In genomic region chr6:139133733-139134360, GRCh38 we compare ENCODE assay signal across 11 cellular contexts. TPM values are rescaled to one million over a fixed set of nuclear protein-coding genes. Genes with fewer than 3 reads are reported as not detected.
DNase-seq lines count a peak whose midpoint lies in the region; ATAC-seq and TF ChIP-seq lines count a peak whose summit lies in the region.
"Had no signal": no experiment of that assay in that cellular context is flagged by ENCODE, and none has a peak within 500 bp of the region (broad histone marks: within the 10 kb centered on the region; RNA-seq: fewer than 3 reads in every experiment).

No MANE protein-coding gene starts in this region.

- H3K4me2 ChIP-seq in mesenchymal stem cell (ENCODE audit: low read length, poor library complexity, severe bottlenecking) = no peak overlapping the region

- no peak overlapping the region for H3K4ac ChIP-seq in mesenchymal stem cell (ENCODE audit: low read depth in 1 of 2, low read length in 2 of 2)

- POLR2A ChIA-PET in activated CD8-positive, alpha-beta T cell treated with anti-CD3 and anti-CD28 coated beads, Interleukin-2, amount 10 ng/mL, durations not matched to agents 7 days and 5 days (lab: Charles Lee) = interaction anchor here (0.6 to 2.0 kb wide), 8 partner anchors 8 to 242 kb away, joined by 3 to 23 read pairs (median 4); partner anchors contain the start of gene CITED2

- H2BK15ac ChIP-seq in mesenchymal stem cell (ENCODE audit: low read depth, poor library complexity, severe bottlenecking) = no peak overlapping the region

- no peak overlapping the region for H3K27ac ChIP-seq in mesenchymal stem cell (ENCODE audit: low read length, poor library complexity, severe bottlenecking)
- H3K27ac ChIP-seq in thymus (ENCODE audit: low read depth) = peak overlapping the region; percentile 62
- H3K27ac ChIP-seq in endodermal cell (ENCODE audit: low read depth, low read length) = no peak overlapping the region
- H3K27ac ChIP-seq: C4-2B had no signal

- peak overlapping the region in 1 of 2 experiments; percentile 3 for H2BK12ac ChIP-seq in mesenchymal stem cell (ENCODE audit: low read length in 2 of 2)

- H2AFZ ChIP-seq in mesenchymal stem cell (ENCODE audit: low read depth, low read length) = no peak overlapping the region

- H3K36me3 ChIP-seq in mesenchymal stem cell (ENCODE audit: control insufficient read depth in 1 of 2, insufficient read depth in 2 of 2, low read depth in 1 of 2, low read length in 2 of 2) (no peaks in the 10 kb centered on the region), thymus (ENCODE audit: control insufficient read depth, insufficient read depth) (no peaks in the 10 kb centered on the region), endodermal cell (ENCODE audit: control insufficient read depth, insufficient read depth, low read length) (no peaks in the 10 kb centered on the region)
- H3K36me3 ChIP-seq: left lung had no signal

- H3K18ac ChIP-seq in mesenchymal stem cell (ENCODE audit: low read depth in 1 of 2, low read length in 2 of 2) = no peak overlapping the region

- H2AK5ac ChIP-seq in mesenchymal stem cell (ENCODE audit: low read length, severe bottlenecking) = no peak overlapping the region

- H3K9ac ChIP-seq in mesenchymal stem cell (ENCODE audit: low read length) (peak overlapping the region; percentile 68), endodermal cell (ENCODE audit: extremely low read depth, low read length, poor library complexity, severe bottlenecking) (no peak overlapping the region)

- no peak overlapping the region for H3K14ac ChIP-seq in mesenchymal stem cell (ENCODE audit: low read length in 2 of 2)

- no peak overlapping the region for H4K91ac ChIP-seq in mesenchymal stem cell (ENCODE audit: low read length)

- peaks cover 12% of the 10 kb centered on the region for H3K79me1 ChIP-seq in mesenchymal stem cell (replicated peaks; ENCODE audit: low read length, poor library complexity, severe bottlenecking)

- H3K27me3 Mint-ChIP-seq in activated T-cell treated with anti-CD3 and anti-CD28 coated beads, Interleukin-2, amount 50 U/mL, for 4 hours (ENCODE audit: low read depth) = no peaks in the 10 kb centered on the region
- H3K27me3 Mint-ChIP-seq in activated CD8-positive, alpha-beta T cell treated with anti-CD3 and anti-CD28 coated beads, Interleukin-2, amount 10 ng/mL, durations not matched to agents 7 days and 5 days (ENCODE audit: low read depth) = no peaks in the 10 kb centered on the region
- peaks cover 17% of the 10 kb centered on the region for H3K27me3 Mint-ChIP-seq in endodermal cell (ENCODE audit: insufficient read depth)

- H3K4me3 ChIP-seq in mesenchymal stem cell (ENCODE audit: insufficient read depth in 1 of 2, low read depth in 1 of 2, low read length in 2 of 2) (peak overlapping the region in 1 of 2 experiments; percentile 60), thymus (ENCODE audit: low read length) (no peak overlapping the region), endodermal cell (ENCODE audit: low read length) (no peak overlapping the region)

- CTCF ChIA-PET in activated CD8-positive, alpha-beta T cell treated with anti-CD3 and anti-CD28 coated beads, Interleukin-2, amount 10 ng/mL, durations not matched to agents 7 days and 5 days (lab: Charles Lee) = interaction anchor here (0.7 to 3.4 kb wide), 8 partner anchors 9 to 236 kb away, joined by 3 to 26 read pairs (median 4); no protein-coding TSS in a partner anchor

- H3K4me1 ChIP-seq in mesenchymal stem cell (ENCODE audit: control insufficient read depth, insufficient read depth, low read depth, low read length) (peaks cover 1% of the 10 kb centered on the region), thymus (ENCODE audit: control insufficient read depth, insufficient read depth, low read length) (peaks cover 11% of the 10 kb centered on the region), endodermal cell (ENCODE audit: control insufficient read depth, insufficient read depth, low read length) (no peaks in the 10 kb centered on the region)

- H3K4me3 Mint-ChIP-seq in activated T-cell treated with anti-CD3 and anti-CD28 coated beads, Interleukin-2, amount 50 U/mL, for 4 hours = peak overlapping the region; percentile 63
- H3K4me3 Mint-ChIP-seq in activated CD8-positive, alpha-beta T cell treated with anti-CD3 and anti-CD28 coated beads, Interleukin-2, amount 10 ng/mL, durations not matched to agents 7 days and 5 days = no peak overlapping the region
- no peak overlapping the region for H3K4me3 Mint-ChIP-seq in endodermal cell

- H3K4me1 Mint-ChIP-seq in activated T-cell treated with anti-CD3 and anti-CD28 coated beads, Interleukin-2, amount 50 U/mL, for 4 hours (ENCODE audit: low read depth) = peaks cover 61% of the 10 kb centered on the region
- peaks cover 63% of the 10 kb centered on the region for H3K4me1 Mint-ChIP-seq in activated CD8-positive, alpha-beta T cell treated with anti-CD3 and anti-CD28 coated beads, Interleukin-2, amount 10 ng/mL, durations not matched to agents 7 days and 5 days (ENCODE audit: low read depth)
- peaks cover 5% of the 10 kb centered on the region for H3K4me1 Mint-ChIP-seq in endodermal cell

- H3K27me3 ChIP-seq in mesenchymal stem cell (ENCODE audit: control insufficient read depth in 1 of 2, insufficient read depth in 1 of 2, low read length in 2 of 2) = no peaks in the 10 kb centered on the region
- no peaks in the 10 kb centered on the region for H3K27me3 ChIP-seq in thymus (ENCODE audit: control insufficient read depth, insufficient read depth)
- no peaks in the 10 kb centered on the region for H3K27me3 ChIP-seq in endodermal cell (ENCODE audit: control insufficient read depth, insufficient read depth, low read length, poor library complexity, severe bottlenecking)
- H3K27me3 ChIP-seq: left lung had no signal

- no peak for ATAC-seq in activated T-cell treated with anti-CD3 and anti-CD28 coated beads, Interleukin-2, amount 50 U/mL, for 4 hours
- ATAC-seq in activated CD8-positive, alpha-beta T cell treated with anti-CD3 and anti-CD28 coated beads, Interleukin-2, amount 10 ng/mL, durations not matched to agents 7 days and 5 days = no peak
- ATAC-seq in GM21717 (IDR thresholded peaks at IDR 0.05; ENCODE audit: unreplicated experiment) = no peak

- no CpG with 5 or more reads among the region's 2 CpGs for WGBS in mesenchymal stem cell
- 47% methylated on average over 2 of the region's 2 CpGs for WGBS in thymus
- WGBS in endodermal cell (ENCODE audit: insufficient coverage in 1 of 2, insufficient read length in 1 of 2), 2 experiments = 94% methylated on average over 2 of the region's 2 CpGs; no CpG with 5 or more reads in 1 of the 2 experiments

- peak overlapping the region; percentile 69 for H3K27ac Mint-ChIP-seq in activated CD8-positive, alpha-beta T cell treated with anti-CD3 and anti-CD28 coated beads, Interleukin-2, amount 10 ng/mL, durations not matched to agents 7 days and 5 days
- no peak overlapping the region for H3K27ac Mint-ChIP-seq in endodermal cell

- peaks cover 18% of the 10 kb centered on the region for H3K36me3 Mint-ChIP-seq in activated T-cell treated with anti-CD3 and anti-CD28 coated beads, Interleukin-2, amount 50 U/mL, for 4 hours (ENCODE audit: insufficient read depth)
- peaks cover 28% of the 10 kb centered on the region for H3K36me3 Mint-ChIP-seq in activated CD8-positive, alpha-beta T cell treated with anti-CD3 and anti-CD28 coated beads, Interleukin-2, amount 10 ng/mL, durations not matched to agents 7 days and 5 days (ENCODE audit: low read depth)
- no peaks in the 10 kb centered on the region for H3K36me3 Mint-ChIP-seq in endodermal cell (ENCODE audit: low read depth)

- H3K9me3 Mint-ChIP-seq in activated T-cell treated with anti-CD3 and anti-CD28 coated beads, Interleukin-2, amount 50 U/mL, for 4 hours = no peaks in the 10 kb centered on the region
- no peaks in the 10 kb centered on the region for H3K9me3 Mint-ChIP-seq in activated CD8-positive, alpha-beta T cell treated with anti-CD3 and anti-CD28 coated beads, Interleukin-2, amount 10 ng/mL, durations not matched to agents 7 days and 5 days (ENCODE audit: insufficient read depth)
- no peaks in the 10 kb centered on the region for H3K9me3 Mint-ChIP-seq in endodermal cell

- no peak overlapping the region for H2BK120ac ChIP-seq in mesenchymal stem cell (ENCODE audit: low read depth, low read length)

- no peak overlapping the region for H4K8ac ChIP-seq in mesenchymal stem cell (ENCODE audit: low read length)

- no peak for TF ChIP-seq CTCF in endodermal cell (conservative IDR thresholded peaks at IDR 0.05)

- no peaks in the 10 kb centered on the region for H3K9me3 ChIP-seq in mesenchymal stem cell (ENCODE audit: control insufficient read depth, low read length)
- H3K9me3 ChIP-seq in thymus (ENCODE audit: control insufficient read depth) = no peaks in the 10 kb centered on the region
- H3K9me3 ChIP-seq in endodermal cell (ENCODE audit: control insufficient read depth, low read length) = no peaks in the 10 kb centered on the region
- H3K9me3 ChIP-seq: left lung had no signal

- DNase-seq in activated T-cell treated with anti-CD3 and anti-CD28 coated beads, Interleukin-2, amount 50 U/mL, for 4 hours = no peak
- no peak for DNase-seq in activated T-cell treated with anti-CD3 and anti-CD28 coated beads, Interleukin-2, amount 50 U/mL, for 1 hour
- no peak for DNase-seq in activated CD8-positive, alpha-beta T cell treated with anti-CD3 and anti-CD28 coated beads, Interleukin-2, amount 10 ng/mL, durations not matched to agents 7 days and 5 days
- DNase-seq in mesenchymal stem cell = no peak
- DNase-seq in endodermal cell = no peak
- no peak for DNase-seq in AML-193 (lab: John Stamatoyannopoulos, UW)
- DNase-seq: left lung, NCI-H187 had no signal

- H3K23ac ChIP-seq in mesenchymal stem cell (ENCODE audit: low read length in 2 of 2) = no peak overlapping the region

- H2BK5ac ChIP-seq in mesenchymal stem cell (ENCODE audit: low read depth, low read length, poor library complexity, severe bottlenecking) = no peak overlapping the region

RNA-seq across cellular contexts. Expression of gene HECA, which starts 1.0 kb away (rescaled TPM):
- total RNA-seq in activated T-cell treated with anti-CD3 and anti-CD28 coated beads, Interleukin-2, amount 50 U/mL, for 4 hours = 10 to 100 TPM; 54.4 to 65.7 (median 57.5) TPM
- 10 to 100 TPM; 33.9 to 34.4 TPM for total RNA-seq in activated CD8-positive, alpha-beta T cell treated with anti-CD3 and anti-CD28 coated beads, Interleukin-2, amount 10 ng/mL, durations not matched to agents 7 days and 5 days
- polyA plus RNA-seq in mesenchymal stem cell (2013, experiment 1 of 2) = 9.4 TPM
- 9.6 TPM for polyA plus RNA-seq in mesenchymal stem cell (2013, experiment 2 of 2)
- 36.0 TPM for polyA plus RNA-seq in thymus
- 1 to 10 TPM; 5.6 to 6.0 TPM for total RNA-seq in endodermal cell
- polyA plus RNA-seq in endodermal cell (2013, experiment 1 of 2) = 10.3 TPM
- 9.8 TPM for polyA plus RNA-seq in endodermal cell (2013, experiment 2 of 2)

Comparison
In these comparisons a context has a peak if more than half of its experiments do, and no peak if none do; other contexts are left out.
1. RNA of gene HECA, which starts 1.0 kb away (total RNA-seq): 54.4 to 65.7 TPM in activated T-cell treated with anti-CD3 and anti-CD28 coated beads, Interleukin-2, amount 50 U/mL, for 4 hours and 33.9 to 34.4 TPM in activated CD8-positive, alpha-beta T cell treated with anti-CD3 and anti-CD28 coated beads, Interleukin-2, amount 10 ng/mL, durations not matched to agents 7 days and 5 days; 5.6 to 6.0 TPM in endodermal cell; every median in the first group is over 4 times any median in the second.